ENCODE assay signal across 20 cellular contexts in the genomic region with DNA sequence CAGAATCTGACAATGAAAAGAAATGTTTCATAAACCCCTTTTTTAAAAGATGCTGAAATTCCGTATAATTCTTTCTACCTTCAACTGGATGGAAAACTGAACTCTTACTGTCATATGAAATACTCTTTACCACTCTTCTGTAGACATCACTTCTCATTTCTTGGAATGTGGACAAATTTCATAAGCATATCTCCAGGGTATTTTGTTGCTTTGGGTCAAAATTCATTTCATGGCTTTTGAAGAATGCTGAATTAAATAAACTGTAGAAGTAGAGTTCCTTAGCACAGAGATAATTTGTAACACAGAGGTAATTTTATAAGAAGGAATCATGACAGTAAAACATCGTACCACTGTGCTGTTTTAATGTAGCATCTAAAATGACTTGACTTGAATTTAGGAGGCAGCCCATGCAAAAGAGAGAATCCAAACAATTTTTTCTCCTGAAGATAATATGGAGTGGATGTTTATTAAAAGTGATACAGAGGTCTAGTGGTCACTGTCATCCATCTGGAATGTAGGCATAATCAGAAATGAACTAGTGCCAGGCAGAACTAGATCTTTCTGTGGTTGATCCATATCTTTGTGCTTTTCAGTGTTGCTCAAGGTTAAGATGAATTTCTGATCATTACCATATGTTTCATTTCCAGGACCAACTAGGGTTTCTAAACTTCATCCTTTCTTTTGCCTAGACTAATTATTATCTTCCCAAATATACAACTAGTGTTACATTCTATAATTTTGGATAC.
DNase-seq lines count a peak whose midpoint lies in the region; ATAC-seq, FAIRE-seq and TF ChIP-seq lines count a peak whose summit lies in the region.
"Had no signal": no experiment of that assay in that cellular context is flagged by ENCODE, and none has a peak within 500 bp of the region (broad histone marks: within the 10 kb centered on the region; RNA-seq: fewer than 3 reads in every experiment).

No MANE protein-coding gene starts in this region.

- peaks cover 43% of the 10 kb centered on the region for H3K4me1 ChIP-seq in ACC112 (ENCODE audit: control insufficient read depth, insufficient read depth, low read length, unreplicated experiment)
- H3K4me1 ChIP-seq: body of pancreas, neural progenitor cell, stomach had no signal

- H3K36me3 ChIP-seq in ACC112 (ENCODE audit: insufficient read depth, low read length), result no peaks in the 10 kb centered on the region
- H3K36me3 ChIP-seq: neural progenitor cell, stomach had no signal

- no peaks in the 10 kb centered on the region for H3K79me2 ChIP-seq in ACC112 (ENCODE audit: control insufficient read depth, insufficient read depth, low read length, unreplicated experiment)

- TF ChIP-seq POLR2A in H54 (IDR thresholded peaks at IDR 0.05; ENCODE audit: low read depth, low read length), result no peak

- H3K27ac ChIP-seq in ACC112 (ENCODE audit: low read depth, low read length), result peak overlapping the region; percentile 80
- H3K27ac ChIP-seq: body of pancreas, neural progenitor cell, SK-N-MC, stomach had no signal

- peak overlapping the region; percentile 30; the same call in 1 of the 2 replicates for H3K4me3 ChIP-seq in ACC112 (ENCODE audit: low read depth, low read length)
- H3K4me3 ChIP-seq: body of pancreas, neural progenitor cell, SK-N-MC, stomach had no signal

- ATAC-seq in GM18870 (IDR thresholded peaks at IDR 0.05; ENCODE audit: unreplicated experiment) (no peak), GM21526 (IDR thresholded peaks at IDR 0.05; ENCODE audit: low FRiP score, unreplicated experiment) (no peak)
- ATAC-seq in activated CD4-positive, CD25-positive, alpha-beta regulatory T cell treated with anti-CD3 and anti-CD28 coated beads, Interleukin-2, amount 50 U/mL, for 24 hours, result no peak
- ATAC-seq: activated CD4-positive, alpha-beta T cell treated with anti-CD3 and anti-CD28 coated beads for 36 hours; body of pancreas; esophagus mucosa; left colon had no signal

- FAIRE-seq in H54 (lab: Jason Lieb, UNC), result peak; percentile 30

- DNase-seq in H54 (ENCODE audit: insufficient read length, low spot score) (no peak), amniotic stem cell (lab: John Stamatoyannopoulos, UW) (peak; percentile 61), fibroblast of the conjunctiva (ENCODE audit: low read depth) (peak; percentile 79)
- no peak for DNase-seq in stimulated activated CD4-positive, alpha-beta T cell treated with anti-CD3 and anti-CD28 coated beads, Interleukin-4, amount 100 ng/mL, for 4 hours
- DNase-seq: activated CD4-positive, alpha-beta T cell treated with anti-CD3 and anti-CD28 coated beads for 36 hours; body of pancreas; CD8-positive, alpha-beta memory T cell; hippocampal formation; KG1; left colon; NCI-H1048; NCI-H526 treated with DMSO at 0.1 percent for 48 hours; stomach had no signal

- no peaks in the 10 kb centered on the region for H3K27me3 ChIP-seq in ACC112 (ENCODE audit: insufficient read depth, low read length)
- H3K27me3 ChIP-seq: body of pancreas, neural progenitor cell, stomach had no signal

- H2AFZ ChIP-seq in ACC112 (ENCODE audit: low read length, unreplicated experiment), result peak overlapping the region; percentile 36
- H2AFZ ChIP-seq: neural progenitor cell had no signal

Comparison
In these comparisons a context has a peak if more than half of its experiments do, and no peak if none do; other contexts are left out.
1. DNase-seq: peak in amniotic stem cell (single experiment) and fibroblast of the conjunctiva (single experiment); none in H54 (single experiment) and stimulated activated CD4-positive, alpha-beta T cell treated with anti-CD3 and anti-CD28 coated beads, Interleukin-4, amount 100 ng/mL, for 4 hours (0 of 2).